Comparison of ENCODE assay signal across 20 cellular contexts in genomic region chrX:150761176-150761818, GRCh38.
"Had no signal": no experiment of that assay in that cellular context is flagged by ENCODE, and none has a peak within 500 bp of the region (broad histone marks: within the 10 kb centered on the region; RNA-seq: fewer than 3 reads in every experiment).

No MANE protein-coding gene starts in this region.

- H3K4me1 Mint-ChIP-seq: activated CD8-positive, alpha-beta memory T cell treated with anti-CD3 and anti-CD28 coated beads, Interleukin-2, amount 10 ng/mL, durations not matched to agents 7 days and 5 days; naive thymus-derived CD4-positive, alpha-beta T cell; stimulated activated memory B cell treated with anti-CD40 and anti-IgM and Interleukin-4, amounts not matched to agents 10 μg/mL and 1 μg/mL and 100 μg/mL, for 72 hours; T-cell had no signal

- H3K27ac Mint-ChIP-seq: activated CD8-positive, alpha-beta memory T cell treated with anti-CD3 and anti-CD28 coated beads, Interleukin-2, amount 10 ng/mL, durations not matched to agents 7 days and 5 days; activated naive CD8-positive, alpha-beta T cell; stimulated activated memory B cell treated with anti-CD40 and anti-IgM and Interleukin-4, amounts not matched to agents 10 μg/mL and 1 μg/mL and 100 μg/mL, for 72 hours had no signal

- DNase-seq: activated CD4-positive, alpha-beta T cell treated with anti-CD3 and anti-CD28 coated beads, Interleukin-2, amount 50 U/mL, for 48 hours; activated CD4-positive, CD25-positive, alpha-beta regulatory T cell treated with anti-CD3 and anti-CD28 coated beads, Interleukin-2, amount 50 U/mL, for 72 hours; activated CD8-positive, alpha-beta memory T cell treated with anti-CD3 and anti-CD28 coated beads, Interleukin-2, amount 10 ng/mL, durations not matched to agents 7 days and 5 days; activated effector memory CD4-positive, alpha-beta T cell treated with anti-CD3 and anti-CD28 coated beads, Interleukin-2, amount 50 U/mL, for 16 hours; activated T-cell treated with anti-CD3 and anti-CD28 coated beads, Interleukin-2, amount 50 U/mL, for 4 hours; brain microvascular endothelial cell; cortex of kidney; effector CD8-positive, alpha-beta T cell; foreskin melanocyte; heart left ventricle; left lung; mucosa of descending colon; naive thymus-derived CD4-positive, alpha-beta T cell; pancreas; stimulated activated CD4-positive, alpha-beta T cell treated with anti-CD3 and anti-CD28 coated beads, Interleukin-2, amount 100 ng/mL, for 48 hours; T-cell; T-helper 9 cell; transverse colon had no signal

- H3K9me3 Mint-ChIP-seq: activated T-cell treated with anti-CD3 and anti-CD28 coated beads, Interleukin-2, amount 50 U/mL, for 4 hours; stimulated activated memory B cell treated with anti-CD40 and anti-IgM and Interleukin-4, amounts not matched to agents 10 μg/mL and 1 μg/mL and 100 μg/mL, for 72 hours; T-cell had no signal

- ATAC-seq: activated CD8-positive, alpha-beta memory T cell treated with anti-CD3 and anti-CD28 coated beads, Interleukin-2, amount 10 ng/mL, durations not matched to agents 7 days and 5 days; activated T-cell treated with anti-CD3 and anti-CD28 coated beads, Interleukin-2, amount 50 U/mL, for 4 hours; left lung; mucosa of descending colon; naive thymus-derived CD4-positive, alpha-beta T cell; pancreas; stimulated activated memory B cell treated with anti-CD40 and anti-IgM and Interleukin-4, amounts not matched to agents 10 μg/mL and 1 μg/mL and 100 μg/mL, for 72 hours; T-cell had no signal

- H3K36me3 Mint-ChIP-seq: activated naive CD8-positive, alpha-beta T cell had no signal

- H3K27me3 Mint-ChIP-seq: activated CD8-positive, alpha-beta memory T cell treated with anti-CD3 and anti-CD28 coated beads, Interleukin-2, amount 10 ng/mL, durations not matched to agents 7 days and 5 days; activated naive CD8-positive, alpha-beta T cell; naive thymus-derived CD4-positive, alpha-beta T cell; stimulated activated memory B cell treated with anti-CD40 and anti-IgM and Interleukin-4, amounts not matched to agents 10 μg/mL and 1 μg/mL and 100 μg/mL, for 72 hours had no signal

- H3K4me3 Mint-ChIP-seq: activated CD8-positive, alpha-beta memory T cell treated with anti-CD3 and anti-CD28 coated beads, Interleukin-2, amount 10 ng/mL, durations not matched to agents 7 days and 5 days; activated naive CD8-positive, alpha-beta T cell; activated T-cell treated with anti-CD3 and anti-CD28 coated beads, Interleukin-2, amount 50 U/mL, for 4 hours; naive thymus-derived CD4-positive, alpha-beta T cell; stimulated activated memory B cell treated with anti-CD40 and anti-IgM and Interleukin-4, amounts not matched to agents 10 μg/mL and 1 μg/mL and 100 μg/mL, for 72 hours; T-cell had no signal
